Comparison of ENCODE assay signal across 11 cellular contexts in genomic region chr2:201152517-201152916, GRCh38. TPM values are rescaled to one million over a fixed set of nuclear protein-coding genes. Genes with fewer than 3 reads are reported as not detected.
DNase-seq lines count a peak whose midpoint lies in the region; ATAC-seq and TF ChIP-seq lines count a peak whose summit lies in the region.
"Had no signal": no experiment of that assay in that cellular context is flagged by ENCODE, and none has a peak within 500 bp of the region (broad histone marks: within the 10 kb centered on the region; RNA-seq: fewer than 3 reads in every experiment).

No MANE protein-coding gene starts in this region.

- H3K27ac ChIP-seq in ascending aorta (peak overlapping the region; percentile 67 to 71), thoracic aorta (peak overlapping the region; percentile 46 to 70)
- H3K27ac ChIP-seq: BLaER1, SK-N-MC had no signal

- no peaks in the 10 kb centered on the region for H3K9me3 Mint-ChIP-seq in activated naive CD4-positive, alpha-beta T cell treated with anti-CD3 and anti-CD28 coated beads, Interleukin-2, amount 50 U/mL, for 72 hours
- H3K9me3 Mint-ChIP-seq in memory B cell, result no peaks in the 10 kb centered on the region

- H3K4me1 ChIP-seq in ascending aorta (peaks cover 4 to 16% of the 10 kb centered on the region in 2 donors), thoracic aorta (ENCODE audit: control insufficient read depth in 1 of 2, low read depth in 2 of 2) (peaks cover 18 to 28% of the 10 kb centered on the region in 2 donors)

- H3K27me3 ChIP-seq in ascending aorta, result no peaks in the 10 kb centered on the region
- no peaks in the 10 kb centered on the region for H3K27me3 ChIP-seq in thoracic aorta (replicated peaks; ENCODE audit: insufficient read depth)
- H3K27me3 ChIP-seq: BLaER1 had no signal

- H3K4me1 Mint-ChIP-seq in memory B cell, result peaks cover 41% of the 10 kb centered on the region

- ATAC-seq in activated naive CD4-positive, alpha-beta T cell treated with anti-CD3 and anti-CD28 coated beads, Interleukin-2, amount 50 U/mL, for 72 hours, result no peak
- ATAC-seq in memory B cell (ENCODE audit: low read depth) (no peak), thoracic aorta (ENCODE audit: insufficient number of reproducible peaks, low FRiP score, low read depth) (no peak), HG03469 (IDR thresholded peaks at IDR 0.05; ENCODE audit: unreplicated experiment) (no peak), HG03378 (IDR thresholded peaks at IDR 0.05; ENCODE audit: unreplicated experiment) (no peak)

- no peak overlapping the region for H3K4me3 Mint-ChIP-seq in memory B cell

- H3K36me3 ChIP-seq in ascending aorta, result peaks cover 60 to 83% of the 10 kb centered on the region in 2 donors
- H3K36me3 ChIP-seq in thoracic aorta, result peaks cover 30% of the 10 kb centered on the region

- intact Hi-C loops in ascending aorta (cut with DNase I), result loop anchor here (5.0 kb wide), 1 partner anchor 35 kb away; the partner anchor contains the start of gene CFLAR

- H3K36me3 Mint-ChIP-seq in activated naive CD4-positive, alpha-beta T cell treated with anti-CD3 and anti-CD28 coated beads, Interleukin-2, amount 50 U/mL, for 72 hours, result peaks cover 18 to 66% of the 10 kb centered on the region in 2 donors
- H3K36me3 Mint-ChIP-seq in memory B cell, result peaks cover 36% of the 10 kb centered on the region

- no peaks in the 10 kb centered on the region for H3K27me3 Mint-ChIP-seq in memory B cell

- no peaks in the 10 kb centered on the region for H3K9me3 ChIP-seq in ascending aorta
- no peaks in the 10 kb centered on the region for H3K9me3 ChIP-seq in thoracic aorta
- H3K9me3 ChIP-seq: BLaER1 had no signal

- no peak for TF ChIP-seq CTCF in ascending aorta (IDR thresholded peaks at IDR 0.05)
- TF ChIP-seq CTCF in thoracic aorta (IDR thresholded peaks at IDR 0.05), result no peak

- H3K4me3 ChIP-seq in ascending aorta, result no peak overlapping the region
- no peak overlapping the region for H3K4me3 ChIP-seq in thoracic aorta
- H3K4me3 ChIP-seq: BLaER1, SK-N-MC had no signal

- DNase-seq in activated naive CD4-positive, alpha-beta T cell treated with anti-CD3 and anti-CD28 coated beads, Interleukin-2, amount 50 U/mL, for 72 hours (ENCODE audit: low spot score in 2 of 2), result no peak
- DNase-seq in activated naive CD4-positive, alpha-beta T cell treated with Interleukin-2 at 50 U/mL for 16 hours, result no peak
- DNase-seq in ascending aorta (ENCODE audit: low spot score in 2 of 2), result no peak
- no peak for DNase-seq in memory B cell (ENCODE audit: low spot score in 2 of 2)
- no peak for DNase-seq in thoracic aorta (ENCODE audit: low spot score)
- DNase-seq in activated CD4-positive, alpha-beta T cell treated with anti-CD3 and anti-CD28 coated beads for 4 hours, result no peak
- DNase-seq: hippocampal formation had no signal

- H3K27ac Mint-ChIP-seq in activated naive CD4-positive, alpha-beta T cell treated with anti-CD3 and anti-CD28 coated beads, Interleukin-2, amount 50 U/mL, for 72 hours, result peak overlapping the region; percentile 2 to 94
- peak overlapping the region; percentile 100 for H3K27ac Mint-ChIP-seq in memory B cell

RNA-seq across cellular contexts. Expression of gene CASP10, which starts 30.4 kb away (rescaled TPM):
- total RNA-seq in activated naive CD4-positive, alpha-beta T cell treated with anti-CD3 and anti-CD28 coated beads, Interleukin-2, amount 50 U/mL, for 72 hours, result 10 to 100 TPM; 23.5 to 25.1 TPM
- total RNA-seq in ascending aorta (7.8 TPM), thoracic aorta (10 to 100 TPM; 10.3 to 12.3 TPM)

RNA-seq across cellular contexts. Expression of gene CFLAR, which starts 36.6 kb away (rescaled TPM):
- total RNA-seq in activated naive CD4-positive, alpha-beta T cell treated with anti-CD3 and anti-CD28 coated beads, Interleukin-2, amount 50 U/mL, for 72 hours, result 100 to 1,000 TPM; 275 to 321 TPM
- total RNA-seq in ascending aorta, result 112 TPM
- 100 to 1,000 TPM; 165 to 315 TPM for total RNA-seq in thoracic aorta
